Comparison of ENCODE assay signal across 8 cellular contexts in genomic region chr11:102279641-102280170, GRCh38. TPM values are rescaled to one million over a fixed set of nuclear protein-coding genes. Genes with fewer than 3 reads are reported as not detected.
DNase-seq lines count a peak whose midpoint lies in the region; ATAC-seq and TF ChIP-seq lines count a peak whose summit lies in the region.

No MANE protein-coding gene starts in this region.

- peak overlapping the region; percentile 58 for H3K4me3 Mint-ChIP-seq in MCF 10A (ENCODE audit: unreplicated experiment)
- H3K4me3 Mint-ChIP-seq in naive B cell: peak overlapping the region in 2 of 8 donors; percentile 16 to 20

- TF ChIP-seq CTCF in MCF 10A (IDR thresholded peaks at IDR 0.05; ENCODE audit: unreplicated experiment): no peak

- intact Hi-C loops in MCF 10A (cut with micrococcal nuclease): no loop called here

- no peaks in the 10 kb centered on the region for H3K9me3 Mint-ChIP-seq in MCF 10A (ENCODE audit: unreplicated experiment)
- peaks cover 0 to 2% (median 0%) of the 10 kb centered on the region in 7 donors for H3K9me3 Mint-ChIP-seq in naive B cell

- H3K4me1 Mint-ChIP-seq in MCF 10A (ENCODE audit: insufficient read depth, unreplicated experiment) (peaks cover 13% of the 10 kb centered on the region), naive B cell (peaks cover 0 to 5% (median 5%) of the 10 kb centered on the region in 3 donors)

- DNase-seq in ELR (ENCODE audit: low read depth) (peak; percentile 58), MCF 10A (ENCODE audit: unreplicated experiment) (peak; percentile 43), naive B cell (no peak), AG08396 (ENCODE audit: low spot score) (no peak), hepatic stellate cell (ENCODE audit: low spot score) (no peak), NCI-H146 (lab: John Stamatoyannopoulos, UW) (no peak)

- ATAC-seq in GM21390 (IDR thresholded peaks at IDR 0.05; ENCODE audit: unreplicated experiment) (peak; percentile 99), HG03558 (IDR thresholded peaks at IDR 0.05; ENCODE audit: extremely low read depth, unreplicated experiment) (peak; percentile 94), naive B cell (ENCODE audit: low read depth in 2 of 2) (peak; percentile 41 to 51)

- H3K36me3 Mint-ChIP-seq in MCF 10A (ENCODE audit: insufficient read depth, unreplicated experiment): no peaks in the 10 kb centered on the region
- peaks cover 0 to 7% of the 10 kb centered on the region in 2 donors for H3K36me3 Mint-ChIP-seq in naive B cell

- H3K27me3 Mint-ChIP-seq in MCF 10A (ENCODE audit: insufficient read depth, unreplicated experiment): no peaks in the 10 kb centered on the region
- peaks cover 22 to 29% (median 26%) of the 10 kb centered on the region in 3 donors for H3K27me3 Mint-ChIP-seq in naive B cell

- POLR2A ChIA-PET in MCF 10A (lab: Yijun Ruan, JAX): interaction anchor here (0.6 to 2.2 kb wide), 5 partner anchors 11 to 165 kb away, joined by 3 to 16 read pairs (median 3); no protein-coding TSS in a partner anchor

- BruUV-seq in MCF 10A (replicated peaks; lab: Mats Ljungman, UMichigan): no TSS peak

- CTCF ChIA-PET in MCF 10A (lab: Yijun Ruan, JAX): interaction anchor here (0.6 to 2.4 kb wide), 9 partner anchors 9 to 419 kb away, joined by 3 to 21 read pairs (median 4); no protein-coding TSS in a partner anchor

- H3K27ac Mint-ChIP-seq in MCF 10A (ENCODE audit: low read depth, unreplicated experiment) (peak overlapping the region; percentile 9), naive B cell (no peak overlapping the region)

RNA-seq across cellular contexts. Expression of gene BIRC3, which starts 37.6 kb away (rescaled TPM):
- total RNA-seq in MCF 10A (2022): 91.6 and 124 TPM in 2 replicates
- polyA plus RNA-seq in naive B cell (ENCODE audit: low read depth in 6 of 6): 100 to 1,000 TPM; 181 to 263 (median 232) TPM

Comparison
In these comparisons a context has a peak if more than half of its experiments do, and no peak if none do; other contexts are left out.
1. DNase-seq: peak in ELR (single experiment) and MCF 10A (single experiment); none in naive B cell (single experiment), AG08396 (single experiment), hepatic stellate cell (single experiment) and NCI-H146 (single experiment).
2. ATAC-seq: peak in every context shown above with its lines; median percentile 99 in GM21390; 94 in HG03558; 46 in naive B cell.